In genomic region chr3:197374951-197375560, GRCh38 we compare ENCODE assay signal across 22 cellular contexts.
A peak's percentile ranks its signal among the peaks of the same experiment; 100 is the strongest.
DNase-seq lines count a peak whose midpoint lies in the region; ATAC-seq and TF ChIP-seq lines count a peak whose summit lies in the region.
"Had no signal": no experiment of that assay in that cellular context is flagged by ENCODE, and none has a peak within 500 bp of the region (broad histone marks: within the 10 kb centered on the region; RNA-seq: fewer than 3 reads in every experiment).

No MANE protein-coding gene starts in this region.

- intact Hi-C loops in sciatic nerve (cut with DNase I) (no loop called here), CD14-positive monocyte (cut with micrococcal nuclease) (no loop called here)

- ATAC-seq in sciatic nerve: no peak
- no peak for ATAC-seq in T-helper 17 cell
- ATAC-seq: activated naive CD8-positive, alpha-beta T cell treated with anti-CD3 and anti-CD28 coated beads, Interleukin-2, amount 50 U/mL, for 24 hours; body of pancreas; effector memory CD8-positive, alpha-beta T cell; left cardiac atrium; naive thymus-derived CD8-positive, alpha-beta T cell had no signal

- peak overlapping the region; percentile 72 for H3K27ac ChIP-seq in RWPE1
- H3K27ac ChIP-seq in epithelial cell of prostate: peak overlapping the region; percentile 97
- H3K27ac ChIP-seq: body of pancreas, parathyroid adenoma, SJCRH30, thoracic aorta had no signal

- POLR2A ChIA-PET in RWPE1 (lab: Yijun Ruan, JAX; ENCODE audit: low non-redundant PET): no interaction called here

- H3K4me1 Mint-ChIP-seq in CD14-positive monocyte (peaks cover 7% of the 10 kb centered on the region), T-helper 17 cell (peaks cover 5% of the 10 kb centered on the region)
- peaks cover 2% of the 10 kb centered on the region for H3K4me1 Mint-ChIP-seq in activated naive CD8-positive, alpha-beta T cell treated with anti-CD3 and anti-CD28 coated beads for 36 hours
- H3K4me1 Mint-ChIP-seq: activated naive CD8-positive, alpha-beta T cell treated with anti-CD3 and anti-CD28 coated beads, Interleukin-2, amount 50 U/mL, for 24 hours; naive thymus-derived CD8-positive, alpha-beta T cell had no signal

- H3K36me3 Mint-ChIP-seq in CD14-positive monocyte: no peaks in the 10 kb centered on the region
- H3K36me3 Mint-ChIP-seq in T-helper 17 cell (ENCODE audit: low read depth): no peaks in the 10 kb centered on the region
- no peaks in the 10 kb centered on the region for H3K36me3 Mint-ChIP-seq in activated naive CD8-positive, alpha-beta T cell treated with anti-CD3 and anti-CD28 coated beads for 36 hours
- H3K36me3 Mint-ChIP-seq: naive thymus-derived CD8-positive, alpha-beta T cell had no signal

- peaks cover 0 to 2% (median 0%) of the 10 kb centered on the region in 7 donors for H3K9me3 Mint-ChIP-seq in CD14-positive monocyte
- no peaks in the 10 kb centered on the region for H3K9me3 Mint-ChIP-seq in activated naive CD8-positive, alpha-beta T cell treated with anti-CD3 and anti-CD28 coated beads for 36 hours
- H3K9me3 Mint-ChIP-seq: activated naive CD8-positive, alpha-beta T cell treated with anti-CD3 and anti-CD28 coated beads, Interleukin-2, amount 50 U/mL, for 24 hours; effector memory CD8-positive, alpha-beta T cell; naive thymus-derived CD8-positive, alpha-beta T cell had no signal

- CTCF ChIA-PET in RWPE1 (lab: Yijun Ruan, JAX): interaction anchor here (0.6 kb wide), 1 partner anchor 185 kb away, joined by 3 read pairs; no protein-coding TSS in a partner anchor

- H3K27ac Mint-ChIP-seq in CD14-positive monocyte (no peak overlapping the region), T-helper 17 cell (no peak overlapping the region)
- H3K27ac Mint-ChIP-seq in activated naive CD8-positive, alpha-beta T cell treated with anti-CD3 and anti-CD28 coated beads for 36 hours: no peak overlapping the region
- H3K27ac Mint-ChIP-seq: activated naive CD8-positive, alpha-beta T cell treated with anti-CD3 and anti-CD28 coated beads, Interleukin-2, amount 50 U/mL, for 24 hours; effector memory CD8-positive, alpha-beta T cell had no signal

- DNase-seq in GM03348 (ENCODE audit: low spot score) (peak; percentile 1), RWPE1 (ENCODE audit: low spot score) (no peak), epithelial cell of prostate (ENCODE audit: low read depth, low spot score) (no peak), sciatic nerve (ENCODE audit: low spot score) (peak; percentile 27), CD14-positive monocyte (ENCODE audit: low spot score) (no peak), T-helper 17 cell (no peak)
- no peak for DNase-seq in activated naive CD8-positive, alpha-beta T cell treated with anti-CD3 and anti-CD28 coated beads for 36 hours
- DNase-seq: activated CD4-positive, alpha-beta T cell treated with anti-CD3 and anti-CD28 coated beads, Interleukin-2, amount 50 U/mL, for 4 hours; activated CD8-positive, alpha-beta memory T cell treated with anti-CD3 and anti-CD28 coated beads, Interleukin-2, amount 50 U/mL, for 4 hours; activated naive CD8-positive, alpha-beta T cell treated with anti-CD3 and anti-CD28 coated beads, Interleukin-2, amount 50 U/mL, for 24 hours; body of pancreas; DND-41; effector memory CD8-positive, alpha-beta T cell; KG1; left cardiac atrium; MV-4-11; naive thymus-derived CD8-positive, alpha-beta T cell; NCI-H187 treated with DMSO at 0.1 percent for 48 hours; NCI-H226; SJCRH30 had no signal

- no peaks in the 10 kb centered on the region for H3K9me3 ChIP-seq in T-helper 17 cell (ENCODE audit: control insufficient read depth, low read length, poor library complexity, severe bottlenecking)
- H3K9me3 ChIP-seq: body of pancreas, SJCRH30, thoracic aorta had no signal

- H3K4me3 Mint-ChIP-seq in CD14-positive monocyte (no peak overlapping the region), T-helper 17 cell (no peak overlapping the region)
- H3K4me3 Mint-ChIP-seq in activated naive CD8-positive, alpha-beta T cell treated with anti-CD3 and anti-CD28 coated beads for 36 hours: no peak overlapping the region
- H3K4me3 Mint-ChIP-seq: activated naive CD8-positive, alpha-beta T cell treated with anti-CD3 and anti-CD28 coated beads, Interleukin-2, amount 50 U/mL, for 24 hours; effector memory CD8-positive, alpha-beta T cell; naive thymus-derived CD8-positive, alpha-beta T cell had no signal

- TF ChIP-seq CTCF in RWPE1 (conservative IDR thresholded peaks at IDR 0.05; ENCODE audit: low read depth) (no peak), CD14-positive monocyte (IDR thresholded peaks at IDR 0.05) (no peak)

- H3K27me3 Mint-ChIP-seq in CD14-positive monocyte (ENCODE audit: low read depth in 3 of 3) (peaks cover 6 to 10% (median 7%) of the 10 kb centered on the region in 3 donors), T-helper 17 cell (peaks cover 45% of the 10 kb centered on the region)
- peaks cover 11% of the 10 kb centered on the region for H3K27me3 Mint-ChIP-seq in activated naive CD8-positive, alpha-beta T cell treated with anti-CD3 and anti-CD28 coated beads for 36 hours

Comparison
In these comparisons a context has a peak if more than half of its experiments do, and no peak if none do; other contexts are left out.
1. DNase-seq: peak in GM03348 (single experiment) and sciatic nerve (single experiment); none in RWPE1 (single experiment), epithelial cell of prostate (single experiment), CD14-positive monocyte (single experiment), T-helper 17 cell (0 of 3) and activated naive CD8-positive, alpha-beta T cell treated with anti-CD3 and anti-CD28 coated beads for 36 hours (single experiment).